14 cellular contexts compared by ENCODE assay signal in genomic region chr17:39659286-39660010, GRCh38. TPM values are rescaled to one million over a fixed set of nuclear protein-coding genes. Genes with fewer than 3 reads are reported as not detected.
DNase-seq lines count a peak whose midpoint lies in the region; ATAC-seq, FAIRE-seq and TF ChIP-seq lines count a peak whose summit lies in the region.
"Had no signal": no experiment of that assay in that cellular context is flagged by ENCODE, and none has a peak within 500 bp of the region (broad histone marks: within the 10 kb centered on the region; RNA-seq: fewer than 3 reads in every experiment).

No MANE protein-coding gene starts in this region.

- peaks cover 4% of the 10 kb centered on the region; the same call in 1 of the 2 replicates for H4K20me1 ChIP-seq in Karpas-422 (ENCODE audit: insufficient read depth, low read depth, low read length)

- peaks cover 4% of the 10 kb centered on the region for H3K36me3 Mint-ChIP-seq in activated CD8-positive, alpha-beta T cell treated with anti-CD3 and anti-CD28 coated beads for 36 hours (ENCODE audit: low read depth)

- no peak for TF ChIP-seq CTCF in activated CD8-positive, alpha-beta T cell treated with anti-CD3 and anti-CD28 coated beads for 36 hours (IDR thresholded peaks at IDR 0.05)
- no peak for TF ChIP-seq CTCF in left lung (IDR thresholded peaks at IDR 0.05)
- no peak for TF ChIP-seq CTCF in spleen (IDR thresholded peaks at IDR 0.05 in 8 of 11, conservative IDR thresholded peaks at IDR 0.05 in 3 of 11)

- H3K27me3 ChIP-seq in left lung = no peaks in the 10 kb centered on the region
- H3K27me3 ChIP-seq in spleen (replicated peaks in 1 of 7) = no peaks in the 10 kb centered on the region
- no peaks in the 10 kb centered on the region for H3K27me3 ChIP-seq in Karpas-422 (ENCODE audit: low read length)
- no peaks in the 10 kb centered on the region for H3K27me3 ChIP-seq in MG63
- H3K27me3 ChIP-seq: testis had no signal

- no peak for DNase-seq in GM18507 (ENCODE audit: extremely low spot score, insufficient read length, low read depth)
- DNase-seq in activated CD8-positive, alpha-beta T cell treated with anti-CD3 and anti-CD28 coated beads for 36 hours = no peak
- no peak for DNase-seq in left lung
- DNase-seq in spleen = peak; percentile 72
- no peak for DNase-seq in Karpas-422
- DNase-seq in MG63 = no peak
- DNase-seq: activated CD4-positive, alpha-beta T cell treated with anti-CD3 and anti-CD28 coated beads for 48 hours; DMS 273 treated with DMSO at 0.1 percent for 48 hours; MM.1S; stimulated activated CD4-positive, alpha-beta T cell treated with anti-CD3 and anti-CD28 coated beads, Interleukin-2, amount 100 ng/mL, for 48 hours; testis had no signal

- H2AFZ ChIP-seq in Karpas-422 (ENCODE audit: low read length) = no peak overlapping the region

- peaks cover 25% of the 10 kb centered on the region for H3K4me1 Mint-ChIP-seq in activated CD8-positive, alpha-beta T cell treated with anti-CD3 and anti-CD28 coated beads for 36 hours (ENCODE audit: low read depth)

- no peaks in the 10 kb centered on the region for H3K9me3 Mint-ChIP-seq in activated CD8-positive, alpha-beta T cell treated with anti-CD3 and anti-CD28 coated beads for 36 hours

- FAIRE-seq in GM18507 (lab: Jason Lieb, UNC) = peak; percentile 5

- POLR2A ChIA-PET in activated CD8-positive, alpha-beta T cell treated with anti-CD3 and anti-CD28 coated beads for 36 hours (lab: Charles Lee) = interaction anchor here (0.9 to 1.1 kb wide), 3 partner anchors 9 to 28 kb away, joined by 3 to 5 read pairs (median 3); partner anchors contain the start of gene PGAP3

- intact Hi-C loops in activated CD8-positive, alpha-beta T cell treated with anti-CD3 and anti-CD28 coated beads for 36 hours (cut with micrococcal nuclease) = no loop called here
- intact Hi-C loops in left lung (cut with DNase I) (no loop called here), spleen (cut with DNase I; ENCODE audit: low total_unique reads) (no loop called here)

- peak overlapping the region; percentile 80 for H3K27ac Mint-ChIP-seq in activated CD8-positive, alpha-beta T cell treated with anti-CD3 and anti-CD28 coated beads for 36 hours

- CTCF ChIA-PET in activated CD8-positive, alpha-beta T cell treated with anti-CD3 and anti-CD28 coated beads for 36 hours (lab: Charles Lee) = interaction anchor here (1.1 to 1.6 kb wide), 3 partner anchors 9 to 38 kb away, joined by 4 to 6 read pairs (median 4); no protein-coding TSS in a partner anchor

- WGBS in spleen, 5 donors = 40 to 50% (median 41%) methylated on average over 14 to 15 of the region's 15 CpGs

- peaks cover 8% of the 10 kb centered on the region for H3K79me2 ChIP-seq in Karpas-422 (ENCODE audit: low read length)

- no peak overlapping the region for H3K4me2 ChIP-seq in Karpas-422 (ENCODE audit: low read depth, low read length, poor library complexity, severe bottlenecking)

- TF ChIP-seq POLR2A in spleen (IDR thresholded peaks at IDR 0.05) = no peak

- peaks cover 7 to 77% of the 10 kb centered on the region in 2 donors for H3K4me1 ChIP-seq in left lung
- peaks cover 0 to 71% (median 25%) of the 10 kb centered on the region in 6 donors for H3K4me1 ChIP-seq in spleen
- peaks cover 2% of the 10 kb centered on the region; the same call in 1 of the 2 replicates for H3K4me1 ChIP-seq in Karpas-422 (ENCODE audit: low read length)

- H3K36me3 ChIP-seq in left lung (peaks cover 0 to 76% of the 10 kb centered on the region in 2 donors), spleen (peaks cover 3 to 99% (median 67%) of the 10 kb centered on the region in 6 donors), Karpas-422 (ENCODE audit: insufficient read depth, low read length) (no peaks in the 10 kb centered on the region), MG63 (peaks cover 25% of the 10 kb centered on the region)

- peak overlapping the region; percentile 54 to 72 for H3K27ac ChIP-seq in left lung
- H3K27ac ChIP-seq in spleen = peak overlapping the region in 6 of 8 donors; percentile 20 to 85 (median 70)
- no peak overlapping the region for H3K27ac ChIP-seq in Karpas-422 (ENCODE audit: low read length)

- no peak overlapping the region for H3K9ac ChIP-seq in Karpas-422 (ENCODE audit: low read length)

- H3K4me3 ChIP-seq in left lung (no peak overlapping the region), spleen (no peak overlapping the region), Karpas-422 (ENCODE audit: low read length) (no peak overlapping the region), MG63 (no peak overlapping the region)
- H3K4me3 ChIP-seq: testis had no signal

- ATAC-seq in activated CD8-positive, alpha-beta T cell treated with anti-CD3 and anti-CD28 coated beads for 36 hours = no peak
- ATAC-seq in left lung (no peak), GM18502 (IDR thresholded peaks at IDR 0.05; ENCODE audit: poor library complexity, unreplicated experiment) (no peak), GM21447 (IDR thresholded peaks at IDR 0.05; ENCODE audit: unreplicated experiment) (no peak)
- ATAC-seq: SK-N-SH treated with all-trans-retinoic acid at 6 μM for 48 hours had no signal

- H3K4me3 Mint-ChIP-seq in activated CD8-positive, alpha-beta T cell treated with anti-CD3 and anti-CD28 coated beads for 36 hours = no peak overlapping the region

- no peaks in the 10 kb centered on the region for H3K9me3 ChIP-seq in left lung
- H3K9me3 ChIP-seq in spleen = no peaks in the 10 kb centered on the region
- no peaks in the 10 kb centered on the region for H3K9me3 ChIP-seq in Karpas-422 (ENCODE audit: low read length)
- H3K9me3 ChIP-seq in MG63 = no peaks in the 10 kb centered on the region
- H3K9me3 ChIP-seq: testis had no signal

- H3K9me2 ChIP-seq in Karpas-422 (replicated peaks; ENCODE audit: insufficient read depth, low read length) = no peaks in the 10 kb centered on the region

- H3K27me3 Mint-ChIP-seq in activated CD8-positive, alpha-beta T cell treated with anti-CD3 and anti-CD28 coated beads for 36 hours = no peaks in the 10 kb centered on the region

RNA-seq across cellular contexts. Expression of gene TCAP, which starts 5.7 kb away (rescaled TPM):
- 1 to 10 TPM in 1 of 2 experiments, under 1 TPM in 1; 0.95 to 1.3 TPM for total RNA-seq in activated CD8-positive, alpha-beta T cell treated with anti-CD3 and anti-CD28 coated beads for 36 hours
- 1 to 10 TPM; 2.0 to 2.6 TPM for total RNA-seq in left lung
- 1 to 10 TPM; 1.5 to 3.1 (median 2.2) TPM for total RNA-seq in spleen
- polyA plus RNA-seq in spleen = 1 to 10 TPM; 1.6 to 3.2 (median 2.0) TPM
- 1.5 and 1.9 TPM in 2 replicates for total RNA-seq in Karpas-422 (2014; rRNA removed; shearing (Covaris generic); ENCODE audit: low replicate concordance)
- total RNA-seq in MG63 (2014; rRNA removed; shearing (Covaris generic); ENCODE audit: low replicate concordance) = 0.07 TPM in 1 of 2 replicates, not detected in the other

RNA-seq across cellular contexts. Expression of gene PNMT, which starts 8.8 kb away (rescaled TPM):
- total RNA-seq in activated CD8-positive, alpha-beta T cell treated with anti-CD3 and anti-CD28 coated beads for 36 hours = under 1 TPM in 1 of 2 experiments, not detected in 1; 0.40 TPM
- total RNA-seq in left lung (under 1 TPM; 0.38 to 0.58 TPM), spleen (1 to 10 TPM in 1 of 7 donors, under 1 TPM in 2, not detected in 4; 0.47 to 2.4 (median 0.51) TPM)
- polyA plus RNA-seq in spleen = under 1 TPM; 0.28 to 0.93 (median 0.80) TPM
- total RNA-seq in Karpas-422 (2014; rRNA removed; shearing (Covaris generic); ENCODE audit: low replicate concordance) = 6.8 TPM in 1 of 2 replicates, not detected in the other
- total RNA-seq in MG63 (2014; rRNA removed; shearing (Covaris generic); ENCODE audit: low replicate concordance) = not detected in 2 replicates

RNA-seq across cellular contexts. Expression of gene STARD3, which starts 22.5 kb away (rescaled TPM):
- total RNA-seq in activated CD8-positive, alpha-beta T cell treated with anti-CD3 and anti-CD28 coated beads for 36 hours = 10 to 100 TPM; 48.7 to 50.3 TPM
- total RNA-seq in left lung (10 to 100 TPM; 57.2 to 66.1 TPM), spleen (100 to 1,000 TPM in 3 of 7 donors, 10 to 100 TPM in 4; 73.9 to 166 (median 98.7) TPM)
- polyA plus RNA-seq in spleen = 100 to 1,000 TPM in 2 of 3 donors, 10 to 100 TPM in 1; 59.5 to 119 (median 102) TPM
- 42.9 and 43.5 TPM in 2 replicates for total RNA-seq in Karpas-422 (2014; rRNA removed; shearing (Covaris generic); ENCODE audit: low replicate concordance)
- 55.2 and 61.8 TPM in 2 replicates for total RNA-seq in MG63 (2014; rRNA removed; shearing (Covaris generic); ENCODE audit: low replicate concordance)

RNA-seq across cellular contexts. Expression of gene PGAP3, which starts 28.4 kb away (rescaled TPM):
- total RNA-seq in activated CD8-positive, alpha-beta T cell treated with anti-CD3 and anti-CD28 coated beads for 36 hours = 1 to 10 TPM; 6.4 to 7.4 TPM
- total RNA-seq in left lung (10 to 100 TPM; 17.2 to 32.9 TPM), spleen (10 to 100 TPM; 15.5 to 27.4 (median 20.7) TPM)
- 10 to 100 TPM; 11.5 to 21.3 (median 18.3) TPM for polyA plus RNA-seq in spleen
- total RNA-seq in Karpas-422 (2014; rRNA removed; shearing (Covaris generic); ENCODE audit: low replicate concordance) = 10.6 and 20.2 TPM in 2 replicates
- total RNA-seq in MG63 (2014; rRNA removed; shearing (Covaris generic); ENCODE audit: low replicate concordance) = 9.5 and 29.2 TPM in 2 replicates

RNA-seq across cellular contexts. Expression of gene PPP1R1B, which starts 32.7 kb away (rescaled TPM):
- not detected for total RNA-seq in activated CD8-positive, alpha-beta T cell treated with anti-CD3 and anti-CD28 coated beads for 36 hours
- total RNA-seq in left lung (10 to 100 TPM; 10.6 to 29.7 TPM), spleen (not detected)
- under 1 TPM in 2 of 3 donors, not detected in 1; 0.06 to 0.26 TPM for polyA plus RNA-seq in spleen
- not detected in 2 replicates for total RNA-seq in Karpas-422 (2014; rRNA removed; shearing (Covaris generic); ENCODE audit: low replicate concordance)
- not detected in 2 replicates for total RNA-seq in MG63 (2014; rRNA removed; shearing (Covaris generic); ENCODE audit: low replicate concordance)
